ENCODE assay signal across 16 cellular contexts in genomic region chr9:113584728-113585442, GRCh38.
DNase-seq lines count a peak whose midpoint lies in the region; ATAC-seq and TF ChIP-seq lines count a peak whose summit lies in the region.
"Had no signal": no experiment of that assay in that cellular context is flagged by ENCODE, and none has a peak within 500 bp of the region (broad histone marks: within the 10 kb centered on the region; RNA-seq: fewer than 3 reads in every experiment).

No MANE protein-coding gene starts in this region.

- no peaks in the 10 kb centered on the region for H3K9me3 Mint-ChIP-seq in activated CD4-positive, alpha-beta T cell treated with anti-CD3 and anti-CD28 coated beads, Interleukin-2, amount 10 ng/mL, durations not matched to agents 7 days and 5 days
- H3K9me3 Mint-ChIP-seq in CD4-positive, CD25-positive, alpha-beta regulatory T cell, result no peaks in the 10 kb centered on the region
- H3K9me3 Mint-ChIP-seq in activated CD8-positive, alpha-beta T cell treated with anti-CD3 and anti-CD28 coated beads, Interleukin-2, amount 10 ng/mL, durations not matched to agents 7 days and 5 days (ENCODE audit: insufficient read depth), result no peaks in the 10 kb centered on the region
- H3K9me3 Mint-ChIP-seq: stimulated activated memory B cell treated with anti-CD40 and anti-IgM and Interleukin-4, amounts not matched to agents 10 μg/mL and 1 μg/mL and 100 μg/mL, for 72 hours had no signal

- H3K36me3 ChIP-seq in CD4-positive, CD25-positive, alpha-beta regulatory T cell (ENCODE audit: control insufficient read depth, insufficient read depth, low read length), result peaks cover 12% of the 10 kb centered on the region
- H3K36me3 ChIP-seq in lower lobe of right lung, result peaks cover 43% of the 10 kb centered on the region
- H3K36me3 ChIP-seq in aorta (ENCODE audit: control insufficient read depth in 1 of 2, insufficient read depth in 2 of 2, low read length in 1 of 2), result peaks cover 0 to 6% of the 10 kb centered on the region in 2 donors
- H3K36me3 ChIP-seq: uterus had no signal

- TF ChIP-seq CTCF in lower lobe of right lung (IDR thresholded peaks at IDR 0.05), result no peak

- no peaks in the 10 kb centered on the region for H3K27me3 ChIP-seq in CD4-positive, CD25-positive, alpha-beta regulatory T cell (ENCODE audit: control insufficient read depth, insufficient read depth, low read length)
- H3K27me3 ChIP-seq in lower lobe of right lung (ENCODE audit: low read depth) (no peaks in the 10 kb centered on the region), aorta (ENCODE audit: control insufficient read depth in 1 of 2, insufficient read depth in 2 of 2, low read length in 1 of 2) (no peaks in the 10 kb centered on the region)
- H3K27me3 ChIP-seq: uterus had no signal

- 83 to 89% methylated on average over 8 of the region's 8 CpGs for WGBS in aorta, 2 donors

- intact Hi-C loops in lower lobe of right lung (cut with DNase I), result loop anchor here (10.0 kb wide), 1 partner anchor 140 kb away; no protein-coding TSS in a partner anchor
- intact Hi-C loops in aorta (cut with DNase I), result loop anchor here in 1 of 2 donors (5.0 kb wide), 1 partner anchor 123 kb away; the partner anchor contains the start of gene RGS3

- H3K36me3 Mint-ChIP-seq in activated CD4-positive, alpha-beta T cell treated with anti-CD3 and anti-CD28 coated beads, Interleukin-2, amount 10 ng/mL, durations not matched to agents 7 days and 5 days (ENCODE audit: low read depth), result peaks cover 42% of the 10 kb centered on the region
- peaks cover 8% of the 10 kb centered on the region for H3K36me3 Mint-ChIP-seq in CD4-positive, CD25-positive, alpha-beta regulatory T cell
- H3K36me3 Mint-ChIP-seq in activated CD8-positive, alpha-beta T cell treated with anti-CD3 and anti-CD28 coated beads, Interleukin-2, amount 10 ng/mL, durations not matched to agents 7 days and 5 days (ENCODE audit: low read depth), result peaks cover 58% of the 10 kb centered on the region

- H3K4me3 Mint-ChIP-seq in activated CD4-positive, alpha-beta T cell treated with anti-CD3 and anti-CD28 coated beads, Interleukin-2, amount 10 ng/mL, durations not matched to agents 7 days and 5 days, result no peak overlapping the region
- H3K4me3 Mint-ChIP-seq in CD4-positive, CD25-positive, alpha-beta regulatory T cell, result no peak overlapping the region
- no peak overlapping the region for H3K4me3 Mint-ChIP-seq in activated CD8-positive, alpha-beta T cell treated with anti-CD3 and anti-CD28 coated beads, Interleukin-2, amount 10 ng/mL, durations not matched to agents 7 days and 5 days
- H3K4me3 Mint-ChIP-seq: stimulated activated memory B cell treated with anti-CD40 and anti-IgM and Interleukin-4, amounts not matched to agents 10 μg/mL and 1 μg/mL and 100 μg/mL, for 72 hours had no signal

- peaks cover 26% of the 10 kb centered on the region for H3K4me1 ChIP-seq in CD4-positive, CD25-positive, alpha-beta regulatory T cell (ENCODE audit: control insufficient read depth, insufficient read depth, low read length, poor library complexity, severe bottlenecking)
- H3K4me1 ChIP-seq in lower lobe of right lung, result peaks cover 96% of the 10 kb centered on the region
- peaks cover 0 to 6% of the 10 kb centered on the region in 2 donors for H3K4me1 ChIP-seq in aorta (ENCODE audit: control insufficient read depth in 1 of 2, insufficient read depth in 2 of 2, low read length in 2 of 2)

- ATAC-seq in CD4-positive, CD25-positive, alpha-beta regulatory T cell (ENCODE audit: low read depth in 2 of 2), result no peak
- no peak for ATAC-seq in activated CD8-positive, alpha-beta T cell treated with anti-CD3 and anti-CD28 coated beads, Interleukin-2, amount 10 ng/mL, durations not matched to agents 7 days and 5 days
- ATAC-seq in lower lobe of right lung (no peak), aorta (ENCODE audit: low FRiP score) (no peak)
- ATAC-seq: A549; stimulated activated memory B cell treated with anti-CD40 and anti-IgM and Interleukin-4, amounts not matched to agents 10 μg/mL and 1 μg/mL and 100 μg/mL, for 72 hours had no signal

- peaks cover 88% of the 10 kb centered on the region for H3K4me1 Mint-ChIP-seq in activated CD4-positive, alpha-beta T cell treated with anti-CD3 and anti-CD28 coated beads, Interleukin-2, amount 10 ng/mL, durations not matched to agents 7 days and 5 days
- peaks cover 4 to 59% (median 15%) of the 10 kb centered on the region in 4 donors for H3K4me1 Mint-ChIP-seq in CD4-positive, CD25-positive, alpha-beta regulatory T cell
- peaks cover 81% of the 10 kb centered on the region for H3K4me1 Mint-ChIP-seq in activated CD8-positive, alpha-beta T cell treated with anti-CD3 and anti-CD28 coated beads, Interleukin-2, amount 10 ng/mL, durations not matched to agents 7 days and 5 days (ENCODE audit: low read depth)

- no peaks in the 10 kb centered on the region for H3K27me3 Mint-ChIP-seq in activated CD4-positive, alpha-beta T cell treated with anti-CD3 and anti-CD28 coated beads, Interleukin-2, amount 10 ng/mL, durations not matched to agents 7 days and 5 days
- no peaks in the 10 kb centered on the region for H3K27me3 Mint-ChIP-seq in CD4-positive, CD25-positive, alpha-beta regulatory T cell
- no peaks in the 10 kb centered on the region for H3K27me3 Mint-ChIP-seq in activated CD8-positive, alpha-beta T cell treated with anti-CD3 and anti-CD28 coated beads, Interleukin-2, amount 10 ng/mL, durations not matched to agents 7 days and 5 days (ENCODE audit: low read depth)
- H3K27me3 Mint-ChIP-seq: stimulated activated memory B cell treated with anti-CD40 and anti-IgM and Interleukin-4, amounts not matched to agents 10 μg/mL and 1 μg/mL and 100 μg/mL, for 72 hours had no signal

- H3K4me3 ChIP-seq in CD4-positive, CD25-positive, alpha-beta regulatory T cell (ENCODE audit: low read depth, low read length), result no peak overlapping the region
- H3K4me3 ChIP-seq in lower lobe of right lung (no peak overlapping the region), aorta (ENCODE audit: low read length in 2 of 2) (no peak overlapping the region)
- H3K4me3 ChIP-seq: A549, lung, uterus had no signal

- H3K27ac ChIP-seq in CD4-positive, CD25-positive, alpha-beta regulatory T cell (ENCODE audit: insufficient read depth, low read length, poor library complexity, severe bottlenecking), result no peak overlapping the region
- H3K27ac ChIP-seq in lower lobe of right lung, result peak overlapping the region; percentile 38
- H3K27ac ChIP-seq in aorta (ENCODE audit: low read depth in 1 of 2, low read length in 2 of 2), result peak overlapping the region in 1 of 2 donors; percentile 15
- H3K27ac ChIP-seq: A549, uterus had no signal

- peak overlapping the region; percentile 52 for H3K27ac Mint-ChIP-seq in activated CD4-positive, alpha-beta T cell treated with anti-CD3 and anti-CD28 coated beads, Interleukin-2, amount 10 ng/mL, durations not matched to agents 7 days and 5 days
- H3K27ac Mint-ChIP-seq in CD4-positive, CD25-positive, alpha-beta regulatory T cell, result peak overlapping the region in 2 of 3 donors; percentile 26 to 67
- H3K27ac Mint-ChIP-seq in activated CD8-positive, alpha-beta T cell treated with anti-CD3 and anti-CD28 coated beads, Interleukin-2, amount 10 ng/mL, durations not matched to agents 7 days and 5 days, result peak overlapping the region; percentile 58

- no peak for DNase-seq in activated CD4-positive, alpha-beta T cell treated with anti-CD3 and anti-CD28 coated beads, Interleukin-2, amount 10 ng/mL, durations not matched to agents 7 days and 5 days
- no peak for DNase-seq in activated CD4-positive, alpha-beta T cell treated with anti-CD3 and anti-CD28 coated beads, Interleukin-2, amount 50 U/mL, for 48 hours
- no peak for DNase-seq in CD4-positive, CD25-positive, alpha-beta regulatory T cell
- no peak for DNase-seq in activated CD8-positive, alpha-beta T cell treated with anti-CD3 and anti-CD28 coated beads, Interleukin-2, amount 10 ng/mL, durations not matched to agents 7 days and 5 days
- DNase-seq in lower lobe of right lung (no peak), NOMO-1 treated with dmso at 0.1 percent for 144 hours (lab: John Stamatoyannopoulos, UW; ENCODE audit: unreplicated experiment) (no peak), aorta (no peak), RKO (ENCODE audit: low spot score) (no peak)
- DNase-seq: activated CD4-positive, alpha-beta T cell treated with anti-CD3 and anti-CD28 coated beads, Interleukin-2, amount 50 U/mL, for 4 hours; NCI-H146; NCI-H82; stimulated activated CD4-positive, alpha-beta T cell treated with anti-CD3 and anti-CD28 coated beads, Interleukin-12 subunit alpha, Interleukin-12 subunit beta, amount 100 ng/mL, for 4 hours; uterus had no signal

- POLR2A ChIA-PET in activated CD4-positive, alpha-beta T cell treated with anti-CD3 and anti-CD28 coated beads, Interleukin-2, amount 10 ng/mL, durations not matched to agents 7 days and 5 days (lab: Charles Lee), result no interaction called here
- POLR2A ChIA-PET in activated CD8-positive, alpha-beta T cell treated with anti-CD3 and anti-CD28 coated beads, Interleukin-2, amount 10 ng/mL, durations not matched to agents 7 days and 5 days (lab: Charles Lee), result no interaction called here

- CTCF ChIA-PET in activated CD4-positive, alpha-beta T cell treated with anti-CD3 and anti-CD28 coated beads, Interleukin-2, amount 10 ng/mL, durations not matched to agents 7 days and 5 days (lab: Charles Lee), result interaction anchor here (1.5 to 12.5 kb wide), 3 partner anchors 18 to 138 kb away, joined by 6 to 123 read pairs (median 6); no protein-coding TSS in a partner anchor
- CTCF ChIA-PET in activated CD8-positive, alpha-beta T cell treated with anti-CD3 and anti-CD28 coated beads, Interleukin-2, amount 10 ng/mL, durations not matched to agents 7 days and 5 days (lab: Charles Lee), result interaction anchor here (1.0 to 2.0 kb wide), 5 partner anchors 71 to 183 kb away, joined by 3 to 7 read pairs (median 5); partner anchors contain the start of gene ALAD

- no peaks in the 10 kb centered on the region for H3K9me3 ChIP-seq in CD4-positive, CD25-positive, alpha-beta regulatory T cell (ENCODE audit: control insufficient read depth in 2 of 2, low read length in 2 of 2)
- H3K9me3 ChIP-seq in lower lobe of right lung, result no peaks in the 10 kb centered on the region
- H3K9me3 ChIP-seq in aorta (ENCODE audit: control insufficient read depth, low read length), result no peaks in the 10 kb centered on the region
- H3K9me3 ChIP-seq: A549, uterus had no signal
